ENCODE assay signal across 26 cellular contexts in genomic region chr13:91618315-91618714, GRCh38.
"Had no signal": no experiment of that assay in that cellular context is flagged by ENCODE, and none has a peak within 500 bp of the region (broad histone marks: within the 10 kb centered on the region; RNA-seq: fewer than 3 reads in every experiment).

No MANE protein-coding gene starts in this region.

- H3K4me3 ChIP-seq: stomach, suprapubic skin, testis, thoracic aorta, thyroid gland, tibial artery, tibial nerve, transverse colon, upper lobe of left lung, upper lobe of right lung, uterus, vagina had no signal

- H3K4me1 ChIP-seq: stomach, suprapubic skin, testis, thyroid gland, tibial artery, tibial nerve, transverse colon, upper lobe of left lung, upper lobe of right lung, uterus, vagina had no signal

- H3K27me3 ChIP-seq: stomach, suprapubic skin, testis, thyroid gland, tibial artery, tibial nerve, transverse colon, upper lobe of left lung, upper lobe of right lung, uterus, vagina had no signal

- ATAC-seq: stimulated activated effector memory CD8-positive, alpha-beta T cell treated with anti-CD3 and anti-CD28 coated beads, Interleukin-12 subunit alpha, Interleukin-12 subunit beta, amount 100 ng/mL, for 72 hours; stimulated activated memory B cell treated with anti-CD40 and anti-IgM and Interleukin-4, amounts not matched to agents 10 μg/mL and 1 μg/mL and 100 μg/mL, for 72 hours; stimulated activated naive B cell treated with anti-CD40 and anti-IgM and Interleukin-4, amounts not matched to agents 10 μg/mL and 1 μg/mL and 100 μg/mL, for 72 hours; stimulated activated naive CD8-positive, alpha-beta T cell treated with anti-CD3 and anti-CD28 coated beads, Interleukin-15, amount 100 ng/mL, for 72 hours; stimulated activated naive CD8-positive, alpha-beta T cell treated with anti-CD3 and anti-CD28 coated beads, Interleukin-15, Interleukin-2, amounts not matched to agents 100 U/mL and 50 U/mL, for 24 hours; upper lobe of right lung had no signal

- FAIRE-seq: urothelium cell line had no signal

- DNase-seq: stimulated activated CD4-positive, alpha-beta T cell treated with anti-CD3 and anti-CD28 coated beads, Interleukin-2, amount 100 ng/mL, for 48 hours; stimulated activated CD4-positive, alpha-beta T cell treated with anti-CD3 and anti-CD28 coated beads, Interleukin-4, amount 100 ng/mL, for 1 hour; stimulated activated CD4-positive, alpha-beta T cell treated with anti-CD3 and anti-CD28 coated beads, Interleukin-4, amount 100 ng/mL, for 24 hours; stimulated activated CD4-positive, alpha-beta T cell treated with anti-CD3 and anti-CD28 coated beads, Interleukin-4, amount 100 ng/mL, for 4 hours; stimulated activated CD8-positive, alpha-beta memory T cell treated with anti-CD3 and anti-CD28 coated beads, Interleukin-4, amount 100 ng/mL, for 48 hours; stimulated activated naive B cell treated with anti-CD40 and anti-IgM and Interleukin-4, amounts not matched to agents 10 μg/mL and 1 μg/mL and 100 μg/mL, for 72 hours; stimulated activated naive CD4-positive, alpha-beta T cell; stimulated activated naive CD4-positive, alpha-beta T cell treated with Interleukin-2 at 50 U/mL for 16 hours; stimulated activated naive CD8-positive, alpha-beta T cell treated with anti-CD3 and anti-CD28 coated beads, Interleukin-15, amount 100 ng/mL, for 72 hours; stimulated activated naive CD8-positive, alpha-beta T cell treated with anti-CD3 and anti-CD28 coated beads, Interleukin-15, Interleukin-2, amounts not matched to agents 100 U/mL and 50 U/mL, for 24 hours; stomach; substantia nigra; testis; thyroid gland; tibial artery; transverse colon; upper lobe of left lung; upper lobe of right lung; uterus had no signal

- H3K9me3 ChIP-seq: stomach, suprapubic skin, testis, thoracic aorta, thyroid gland, tibial artery, tibial nerve, transverse colon, upper lobe of left lung, upper lobe of right lung, uterus, vagina had no signal

- H3K36me3 ChIP-seq: stomach, suprapubic skin, thoracic aorta, thyroid gland, tibial artery, tibial nerve, transverse colon, upper lobe of left lung, upper lobe of right lung, uterus, vagina had no signal

- H3K27ac ChIP-seq: stomach, suprapubic skin, testis, thoracic aorta, thyroid gland, tibial artery, tibial nerve, transverse colon, upper lobe of left lung, upper lobe of right lung, uterus, vagina had no signal
